In genomic region chr5:69292349-69292748, GRCh38 we compare ENCODE assay signal across 18 cellular contexts. TPM values are rescaled to one million over a fixed set of nuclear protein-coding genes. Genes with fewer than 3 reads are reported as not detected.
A peak's percentile ranks its signal among the peaks of the same experiment; 100 is the strongest.
DNase-seq lines count a peak whose midpoint lies in the region; ATAC-seq, FAIRE-seq and TF ChIP-seq lines count a peak whose summit lies in the region.
"Had no signal": no experiment of that assay in that cellular context is flagged by ENCODE, and none has a peak within 500 bp of the region (broad histone marks: within the 10 kb centered on the region; RNA-seq: fewer than 3 reads in every experiment).

No MANE protein-coding gene starts in this region.

- no peaks in the 10 kb centered on the region for H4K20me1 ChIP-seq in neural progenitor cell (ENCODE audit: low read depth)

- no peaks in the 10 kb centered on the region for H3K36me3 ChIP-seq in neural progenitor cell
- H3K36me3 ChIP-seq: HAP-1 had no signal

- H3K79me2 ChIP-seq in neural progenitor cell (ENCODE audit: low read depth): no peaks in the 10 kb centered on the region

- no peaks in the 10 kb centered on the region for H3K9me3 Mint-ChIP-seq in neural progenitor cell
- H3K9me3 Mint-ChIP-seq: CD4-positive, alpha-beta T cell had no signal

- no peaks in the 10 kb centered on the region for H3K9me3 ChIP-seq in neural progenitor cell (ENCODE audit: low read depth)
- H3K9me3 ChIP-seq: HAP-1 had no signal

- H3K27ac Mint-ChIP-seq in neural progenitor cell: no peak overlapping the region
- H3K27ac Mint-ChIP-seq: B cell; CD4-positive, alpha-beta T cell had no signal

- no peaks in the 10 kb centered on the region for H3K27me3 ChIP-seq in neural progenitor cell

- H3K4me3 Mint-ChIP-seq in neural progenitor cell: no peak overlapping the region
- H3K4me3 Mint-ChIP-seq: B cell; CD4-positive, alpha-beta T cell had no signal

- H3F3A ChIP-seq in neural progenitor cell (ENCODE audit: low read depth): peaks cover 5% of the 10 kb centered on the region

- H2AFZ ChIP-seq in neural progenitor cell (replicated peaks): no peak overlapping the region

- TF ChIP-seq CTCF in D721Med (IDR thresholded peaks at IDR 0.05; ENCODE audit: insufficient read depth, missing control alignments): no peak
- no peak for TF ChIP-seq CTCF in neural progenitor cell (IDR thresholded peaks at IDR 0.05)

- peaks cover 1% of the 10 kb centered on the region for H3K36me3 Mint-ChIP-seq in neural progenitor cell

- H3K9ac ChIP-seq in neural progenitor cell: no peak overlapping the region

- peaks cover 36% of the 10 kb centered on the region for H3K4me1 Mint-ChIP-seq in neural progenitor cell
- H3K4me1 Mint-ChIP-seq: B cell had no signal

- H3K27me3 Mint-ChIP-seq in neural progenitor cell (ENCODE audit: insufficient read depth, low read depth): no peaks in the 10 kb centered on the region
- H3K27me3 Mint-ChIP-seq: B cell; CD4-positive, alpha-beta T cell had no signal

- intact Hi-C loops in left ventricle myocardium superior (cut with micrococcal nuclease): no loop called here

- H3K4me2 ChIP-seq in neural progenitor cell: no peak overlapping the region

- peaks cover 25% of the 10 kb centered on the region for H3K4me1 ChIP-seq in neural progenitor cell

- no peak overlapping the region for H3K4me3 ChIP-seq in neural progenitor cell
- H3K4me3 ChIP-seq: HAP-1 had no signal

- no peak for ATAC-seq in SK-N-SH treated with all-trans-retinoic acid at 6 μM for 48 hours
- no peak for ATAC-seq in left ventricle myocardium superior

- no peak overlapping the region for H3K27ac ChIP-seq in neural progenitor cell

- no peak for DNase-seq in D721Med (ENCODE audit: insufficient read length, low spot score)
- DNase-seq in NCI-H82 treated with DMSO at 0.1 percent for 48 hours (lab: John Stamatoyannopoulos, UW; ENCODE audit: unreplicated experiment): peak; percentile 55
- peak; percentile 12 for DNase-seq in neural progenitor cell (ENCODE audit: low spot score)
- DNase-seq in midbrain (lab: John Stamatoyannopoulos, UW): no peak
- no peak for DNase-seq in NCI-H2227 (lab: John Stamatoyannopoulos, UW; ENCODE audit: unreplicated experiment)
- no peak for DNase-seq in hepatic stellate cell (ENCODE audit: low spot score)
- no peak for DNase-seq in left ventricle myocardium superior
- DNase-seq: C1 segment of cervical spinal cord; CD4-positive, alpha-beta T cell; DMS153; DMS79 treated with DMSO at 0.1 percent for 48 hours; EL had no signal

- FAIRE-seq in D721Med (lab: Jason Lieb, UNC): peak; percentile 96
- FAIRE-seq: A204.1, GM12891, H1 had no signal

TF ChIP-seq in SK-N-SH treated with all-trans-retinoic acid at 6 μM for 48 hours, 23 proteins besides CTCF, POLR2A, EP300 and RAD21:
- TF ChIP-seq TSHZ2 (CRISPR knock-in tag; IDR thresholded peaks at IDR 0.05): 0 out of 2 replicates have a peak, but pooled peaks have one; percentile 36
- no peak for TF ChIP-seq ZFP30 (CRISPR knock-in tag; IDR thresholded peaks at IDR 0.05)
- TF ChIP-seq PATZ1 (CRISPR knock-in tag; IDR thresholded peaks at IDR 0.05; ENCODE audit: borderline replicate concordance): no peak
- no peak for TF ChIP-seq CREB5 (CRISPR knock-in tag; IDR thresholded peaks at IDR 0.05; ENCODE audit: low read depth)
- no peak for TF ChIP-seq ISL1 (CRISPR knock-in tag; IDR thresholded peaks at IDR 0.05)
- no peak for TF ChIP-seq SNAI2 (CRISPR knock-in tag; IDR thresholded peaks at IDR 0.05)
- no peak for TF ChIP-seq CSDC2 (CRISPR knock-in tag; IDR thresholded peaks at IDR 0.05)
- TF ChIP-seq TCF4 (CRISPR knock-in tag; IDR thresholded peaks at IDR 0.05; ENCODE audit: borderline replicate concordance): peak; percentile 16; the same call in 1 of the 2 replicates
- no peak for TF ChIP-seq PPARA (CRISPR knock-in tag; IDR thresholded peaks at IDR 0.05; ENCODE audit: borderline replicate concordance)
- no peak for TF ChIP-seq ZFP3 (CRISPR knock-in tag; IDR thresholded peaks at IDR 0.05)
- no peak for TF ChIP-seq ZNF565 (CRISPR knock-in tag; conservative IDR thresholded peaks at IDR 0.05; ENCODE audit: low read depth)
TF ChIP-seq in SK-N-SH treated with all-trans-retinoic acid at 6 μM for 48 hours: peak in this region for 2.

RNA-seq across cellular contexts. Expression of gene CCDC125, which starts 40.3 kb away (rescaled TPM):
- total RNA-seq in neural progenitor cell (ENCODE audit: low replicate concordance) (0.53 and 0.54 TPM in 2 replicates), left ventricle myocardium superior (2.9 TPM)
- total RNA-seq: H1 had no signal

RNA-seq across cellular contexts. Expression of gene CDK7, which starts 57.7 kb away (rescaled TPM):
- 38.0 and 57.3 TPM in 2 replicates for total RNA-seq in neural progenitor cell (ENCODE audit: low replicate concordance)
- total RNA-seq in left ventricle myocardium superior: 12.9 TPM

Comparison
In these comparisons a context has a peak if more than half of its experiments do, and no peak if none do; other contexts are left out.
1. DNase-seq: peak in NCI-H82 treated with DMSO at 0.1 percent for 48 hours (single experiment) and neural progenitor cell (single experiment); none in D721Med (single experiment), midbrain (single experiment), NCI-H2227 (single experiment), hepatic stellate cell (single experiment) and left ventricle myocardium superior (single experiment).